Comparison of ENCODE assay signal across 19 cellular contexts in the genomic region with DNA sequence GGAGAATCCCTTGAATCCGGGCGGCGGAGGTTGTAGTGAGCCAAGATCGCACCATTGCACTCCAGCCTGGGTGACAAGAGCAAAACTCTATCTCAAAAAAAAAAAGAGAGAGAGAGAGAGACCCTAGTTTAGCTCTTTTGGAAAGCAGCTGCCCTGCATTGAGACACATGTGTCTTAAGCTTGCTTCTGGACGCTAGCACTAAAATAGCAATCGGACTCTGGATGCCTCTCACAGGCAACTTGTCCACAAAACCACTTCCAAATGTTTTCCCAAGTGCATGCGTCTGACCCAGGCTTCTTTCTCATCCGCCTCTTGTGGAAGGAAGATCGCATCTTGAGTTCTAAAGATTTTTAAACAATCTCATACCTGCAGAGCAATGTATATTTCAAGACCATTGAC.
"Had no signal": no experiment of that assay in that cellular context is flagged by ENCODE, and none has a peak within 500 bp of the region (broad histone marks: within the 10 kb centered on the region; RNA-seq: fewer than 3 reads in every experiment).

No MANE protein-coding gene starts in this region.

- H3K4me1 ChIP-seq: body of pancreas had no signal

- H3K27ac Mint-ChIP-seq: activated CD8-positive, alpha-beta T cell treated with anti-CD3 and anti-CD28 coated beads, Interleukin-2, amount 10 ng/mL, durations not matched to agents 7 days and 5 days; activated naive CD4-positive, alpha-beta T cell treated with anti-CD3 and anti-CD28 coated beads, Interleukin-2, amount 50 U/mL, for 24 hours; dendritic cell treated with granulocyte-macrophage colony-stimulating factor and Interleukin-4, amounts not matched to agents 40 ng/mL and 50 ng/mL, for 4 days; immature natural killer cell; neural progenitor cell; stimulated activated naive CD8-positive, alpha-beta T cell treated with anti-CD3 and anti-CD28 coated beads, Interleukin-15, Interleukin-2, amounts not matched to agents 100 ng/mL and 50 ng/mL, for 24 hours had no signal

- H3K36me3 Mint-ChIP-seq: immature natural killer cell, neural progenitor cell had no signal

- H3K4me2 ChIP-seq: hepatocyte, neural progenitor cell had no signal

- H3K4me3 Mint-ChIP-seq: activated CD8-positive, alpha-beta T cell treated with anti-CD3 and anti-CD28 coated beads, Interleukin-2, amount 10 ng/mL, durations not matched to agents 7 days and 5 days; activated naive CD4-positive, alpha-beta T cell treated with anti-CD3 and anti-CD28 coated beads, Interleukin-2, amount 50 U/mL, for 24 hours; dendritic cell treated with granulocyte-macrophage colony-stimulating factor and Interleukin-4, amounts not matched to agents 40 ng/mL and 50 ng/mL, for 4 days; immature natural killer cell; neural progenitor cell; stimulated activated naive CD8-positive, alpha-beta T cell treated with anti-CD3 and anti-CD28 coated beads, Interleukin-15, Interleukin-2, amounts not matched to agents 100 ng/mL and 50 ng/mL, for 24 hours had no signal

- H3K27me3 ChIP-seq: body of pancreas, hepatocyte, neural progenitor cell, tibial artery had no signal

- H3K4me1 Mint-ChIP-seq: activated naive CD4-positive, alpha-beta T cell treated with anti-CD3 and anti-CD28 coated beads, Interleukin-2, amount 50 U/mL, for 24 hours had no signal

- DNase-seq: activated CD4-positive, alpha-beta T cell treated with anti-CD3 and anti-CD28 coated beads, Interleukin-2, amount 50 U/mL, for 1 hour; activated CD4-positive, CD25-positive, alpha-beta regulatory T cell treated with anti-CD3 and anti-CD28 coated beads, Interleukin-2, amount 50 U/mL, for 72 hours; activated CD8-positive, alpha-beta T cell treated with anti-CD3 and anti-CD28 coated beads, Interleukin-2, amount 10 ng/mL, durations not matched to agents 7 days and 5 days; activated gamma-delta T cell treated with Interleukin-2 at 50 U/mL for 16 hours; anterior cingulate cortex; body of pancreas; caudate nucleus; effector CD4-positive, alpha-beta T cell; immature natural killer cell; kidney glomerular epithelial cell; left ventricle myocardium inferior; stimulated activated CD4-positive, alpha-beta T cell treated with anti-CD3 and anti-CD28 coated beads, Interleukin-12 subunit alpha, Interleukin-12 subunit beta, amount 100 ng/mL, for 4 hours; stimulated activated CD4-positive, alpha-beta T cell treated with anti-CD3 and anti-CD28 coated beads, Interleukin-4, amount 100 ng/mL, for 4 hours; tibial artery had no signal

- H3K9me3 ChIP-seq: body of pancreas, left ventricle myocardium inferior, tibial artery had no signal

- H3K27me3 Mint-ChIP-seq: activated naive CD4-positive, alpha-beta T cell treated with anti-CD3 and anti-CD28 coated beads, Interleukin-2, amount 50 U/mL, for 24 hours; dendritic cell treated with granulocyte-macrophage colony-stimulating factor and Interleukin-4, amounts not matched to agents 40 ng/mL and 50 ng/mL, for 4 days; stimulated activated naive CD8-positive, alpha-beta T cell treated with anti-CD3 and anti-CD28 coated beads, Interleukin-15, Interleukin-2, amounts not matched to agents 100 ng/mL and 50 ng/mL, for 24 hours had no signal

- H2AFZ ChIP-seq: hepatocyte, neural progenitor cell had no signal

- H3K27ac ChIP-seq: body of pancreas, hepatocyte, left ventricle myocardium inferior, neural progenitor cell, tibial artery had no signal

- H3K4me3 ChIP-seq: body of pancreas, hepatocyte, left ventricle myocardium inferior, neural progenitor cell, tibial artery had no signal

- H3K9me3 Mint-ChIP-seq: activated naive CD4-positive, alpha-beta T cell treated with anti-CD3 and anti-CD28 coated beads, Interleukin-2, amount 50 U/mL, for 24 hours; dendritic cell treated with granulocyte-macrophage colony-stimulating factor and Interleukin-4, amounts not matched to agents 40 ng/mL and 50 ng/mL, for 4 days; immature natural killer cell; neural progenitor cell; stimulated activated naive CD8-positive, alpha-beta T cell treated with anti-CD3 and anti-CD28 coated beads, Interleukin-15, Interleukin-2, amounts not matched to agents 100 ng/mL and 50 ng/mL, for 24 hours had no signal

- H3K36me3 ChIP-seq: left ventricle myocardium inferior, neural progenitor cell, tibial artery had no signal

- ATAC-seq: activated CD8-positive, alpha-beta T cell treated with anti-CD3 and anti-CD28 coated beads, Interleukin-2, amount 10 ng/mL, durations not matched to agents 7 days and 5 days; body of pancreas had no signal
